Comparison of ENCODE assay signal across 26 cellular contexts in the genomic region with DNA sequence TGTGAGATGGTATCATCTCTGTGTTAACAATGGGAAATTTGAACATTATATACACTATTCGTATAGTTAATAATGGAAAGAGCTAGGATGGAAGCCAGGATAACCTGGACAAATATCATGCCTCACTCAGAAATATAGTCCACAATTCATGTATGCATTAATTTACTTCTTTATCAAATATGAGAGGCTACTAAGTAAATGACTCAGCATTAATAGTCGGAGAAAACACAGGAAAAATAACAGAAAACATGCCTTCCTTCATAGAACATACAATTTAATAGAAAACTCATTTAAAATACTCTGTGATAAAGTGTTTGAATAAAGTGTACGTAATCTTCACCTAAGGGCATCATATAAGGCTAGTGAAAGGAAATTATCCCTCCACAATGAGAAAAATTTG.
DNase-seq lines count a peak whose midpoint lies in the region; ATAC-seq, FAIRE-seq and TF ChIP-seq lines count a peak whose summit lies in the region.
"Had no signal": no experiment of that assay in that cellular context is flagged by ENCODE, and none has a peak within 500 bp of the region (broad histone marks: within the 10 kb centered on the region; RNA-seq: fewer than 3 reads in every experiment).

No MANE protein-coding gene starts in this region.

- no peaks in the 10 kb centered on the region for H3K9me2 ChIP-seq in Karpas-422 (replicated peaks; ENCODE audit: insufficient read depth, low read length)

- peak overlapping the region; percentile 10 for H3K27ac Mint-ChIP-seq in activated naive CD4-positive, alpha-beta T cell treated with anti-CD3 and anti-CD28 coated beads, Interleukin-2, amount 50 U/mL, for 24 hours
- no peak overlapping the region for H3K27ac Mint-ChIP-seq in activated naive CD4-positive, alpha-beta T cell treated with anti-CD3 and anti-CD28 coated beads for 36 hours
- H3K27ac Mint-ChIP-seq: CD14-positive monocyte; CD4-positive, alpha-beta memory T cell; CD4-positive, CD25-positive, alpha-beta regulatory T cell; CD8-positive, alpha-beta memory T cell had no signal

- no peak overlapping the region for H3K9ac ChIP-seq in Karpas-422 (ENCODE audit: low read length)
- H3K9ac ChIP-seq: BLaER1 had no signal

- no peak for DNase-seq in activated naive CD4-positive, alpha-beta T cell treated with anti-CD3 and anti-CD28 coated beads for 36 hours
- no peak for DNase-seq in A549 (ENCODE audit: low read depth in 1 of 2, low spot score in 1 of 2)
- no peak for DNase-seq in Karpas-422
- DNase-seq in SKM-1 (lab: John Stamatoyannopoulos, UW; ENCODE audit: unreplicated experiment), result no peak
- DNase-seq: ACHN; BE2C; C1 segment of cervical spinal cord; CD4-positive, alpha-beta memory T cell; CD4-positive, CD25-positive, alpha-beta regulatory T cell; CD8-positive, alpha-beta memory T cell; COR-L47; DMS 273 treated with DMSO at 0.1 percent for 48 hours; DMS153; DMS53; DMS79; DND-41; EL; GDM1 had no signal

- no peaks in the 10 kb centered on the region for H3K4me1 ChIP-seq in A549
- no peaks in the 10 kb centered on the region for H3K4me1 ChIP-seq in Karpas-422 (ENCODE audit: low read length)
- H3K4me1 ChIP-seq: BE2C, BLaER1 had no signal

- H3K4me2 ChIP-seq in A549 (no peak overlapping the region), Karpas-422 (ENCODE audit: low read depth, low read length, poor library complexity, severe bottlenecking) (no peak overlapping the region)
- H3K4me2 ChIP-seq: BLaER1 had no signal

- CTCF ChIA-PET in activated naive CD4-positive, alpha-beta T cell treated with anti-CD3 and anti-CD28 coated beads for 36 hours (lab: Charles Lee), result no interaction called here
- CTCF ChIA-PET in A549 (lab: Yijun Ruan, JAX), result no interaction called here

- H2AFZ ChIP-seq in Karpas-422 (ENCODE audit: low read length), result 0 out of 2 replicates have a peak overlapping the region, but pooled peaks have one; percentile 43

- H3K27ac ChIP-seq in A549 (no peak overlapping the region), Karpas-422 (ENCODE audit: low read length) (no peak overlapping the region)
- H3K27ac ChIP-seq: 22Rv1, BLaER1 had no signal

- intact Hi-C loops in activated naive CD4-positive, alpha-beta T cell treated with anti-CD3 and anti-CD28 coated beads for 36 hours (cut with micrococcal nuclease), result no loop called here

- FAIRE-seq in A549 (lab: Jason Lieb, UNC), result no peak
- FAIRE-seq: GM12878, GM12892, GM18507 had no signal

- H4K20me1 ChIP-seq in Karpas-422 (ENCODE audit: insufficient read depth, low read depth, low read length), result no peaks in the 10 kb centered on the region
- H4K20me1 ChIP-seq: BLaER1 had no signal

- ATAC-seq in A549, result no peak
- ATAC-seq in GM21360 (IDR thresholded peaks at IDR 0.05; ENCODE audit: unreplicated experiment), result no peak
- ATAC-seq: GM12878 had no signal

- TF ChIP-seq CTCF in A549 (IDR thresholded peaks at IDR 0.05), result no peak

- H3K36me3 Mint-ChIP-seq in activated naive CD4-positive, alpha-beta T cell treated with anti-CD3 and anti-CD28 coated beads, Interleukin-2, amount 50 U/mL, for 24 hours, result no peaks in the 10 kb centered on the region
- H3K36me3 Mint-ChIP-seq in activated naive CD4-positive, alpha-beta T cell treated with anti-CD3 and anti-CD28 coated beads for 36 hours (ENCODE audit: low read depth), result no peaks in the 10 kb centered on the region
- H3K36me3 Mint-ChIP-seq: CD14-positive monocyte; CD4-positive, alpha-beta memory T cell; CD4-positive, CD25-positive, alpha-beta regulatory T cell; CD8-positive, alpha-beta memory T cell had no signal

- no peak overlapping the region for H3K4me3 Mint-ChIP-seq in activated naive CD4-positive, alpha-beta T cell treated with anti-CD3 and anti-CD28 coated beads, Interleukin-2, amount 50 U/mL, for 24 hours
- H3K4me3 Mint-ChIP-seq in activated naive CD4-positive, alpha-beta T cell treated with anti-CD3 and anti-CD28 coated beads for 36 hours, result no peak overlapping the region
- H3K4me3 Mint-ChIP-seq: CD14-positive monocyte; CD4-positive, alpha-beta memory T cell; CD8-positive, alpha-beta memory T cell had no signal

- no peaks in the 10 kb centered on the region for H3K79me2 ChIP-seq in Karpas-422 (ENCODE audit: low read length)

- H3K4me3 ChIP-seq in A549, result no peak overlapping the region
- no peak overlapping the region; the same call in 1 of the 2 replicates for H3K4me3 ChIP-seq in Karpas-422 (ENCODE audit: low read length)
- H3K4me3 ChIP-seq: BLaER1, GM12878 had no signal

- POLR2A ChIA-PET in A549 (lab: Yijun Ruan, JAX), result no interaction called here

- H3K27me3 Mint-ChIP-seq in activated naive CD4-positive, alpha-beta T cell treated with anti-CD3 and anti-CD28 coated beads, Interleukin-2, amount 50 U/mL, for 24 hours, result no peaks in the 10 kb centered on the region
- no peaks in the 10 kb centered on the region for H3K27me3 Mint-ChIP-seq in activated naive CD4-positive, alpha-beta T cell treated with anti-CD3 and anti-CD28 coated beads for 36 hours (ENCODE audit: low read depth)
- H3K27me3 Mint-ChIP-seq: CD4-positive, alpha-beta memory T cell; CD4-positive, CD25-positive, alpha-beta regulatory T cell; CD8-positive, alpha-beta memory T cell had no signal

- H3K36me3 ChIP-seq in Karpas-422 (ENCODE audit: insufficient read depth, low read length), result no peaks in the 10 kb centered on the region
- H3K36me3 ChIP-seq: BE2C, BLaER1 had no signal

- no peak for TF ChIP-seq EP300 in A549 (IDR thresholded peaks at IDR 0.05)

- H3K27me3 ChIP-seq in Karpas-422 (ENCODE audit: low read length), result no peaks in the 10 kb centered on the region
- H3K27me3 ChIP-seq: BE2C, BLaER1 had no signal

- TF ChIP-seq RAD21 in A549 (conservative IDR thresholded peaks at IDR 0.05 in 1 of 2, IDR thresholded peaks at IDR 0.05 in 1 of 2), result no peak

- no peaks in the 10 kb centered on the region for H3K4me1 Mint-ChIP-seq in activated naive CD4-positive, alpha-beta T cell treated with anti-CD3 and anti-CD28 coated beads, Interleukin-2, amount 50 U/mL, for 24 hours
- H3K4me1 Mint-ChIP-seq in activated naive CD4-positive, alpha-beta T cell treated with anti-CD3 and anti-CD28 coated beads for 36 hours (ENCODE audit: low read depth), result no peaks in the 10 kb centered on the region
- H3K4me1 Mint-ChIP-seq: CD14-positive monocyte; CD4-positive, alpha-beta memory T cell; CD4-positive, CD25-positive, alpha-beta regulatory T cell; CD8-positive, alpha-beta memory T cell had no signal

- H3K9me3 ChIP-seq in A549, result no peaks in the 10 kb centered on the region
- peaks cover 8% of the 10 kb centered on the region for H3K9me3 ChIP-seq in Karpas-422 (ENCODE audit: low read length)
- H3K9me3 ChIP-seq: BE2C, BLaER1 had no signal

- TF ChIP-seq POLR2A in A549 (IDR thresholded peaks at IDR 0.05; ENCODE audit: low read length), result no peak

- no peaks in the 10 kb centered on the region for H3K9me3 Mint-ChIP-seq in activated naive CD4-positive, alpha-beta T cell treated with anti-CD3 and anti-CD28 coated beads, Interleukin-2, amount 50 U/mL, for 24 hours
- no peaks in the 10 kb centered on the region for H3K9me3 Mint-ChIP-seq in activated naive CD4-positive, alpha-beta T cell treated with anti-CD3 and anti-CD28 coated beads for 36 hours

- 49% methylated on average over 3 of the region's 3 CpGs for WGBS in A549 (ENCODE audit: missing lambda C conversion rate)

TF ChIP-seq in A549, 52 proteins besides CTCF, POLR2A, EP300 and RAD21:
- TF ChIP-seq RNF2 (IDR thresholded peaks at IDR 0.05; ENCODE audit: borderline replicate concordance, low read depth), result no peak
- no peak for TF ChIP-seq BHLHE40 (IDR thresholded peaks at IDR 0.05; ENCODE audit: low read depth, low read length)
- TF ChIP-seq EHMT2 (IDR thresholded peaks at IDR 0.05; ENCODE audit: low read depth), result no peak
- TF ChIP-seq MAFK (IDR thresholded peaks at IDR 0.05; ENCODE audit: partially characterized antibody), result peak; percentile 56
- TF ChIP-seq GATA3 (IDR thresholded peaks at IDR 0.05; ENCODE audit: borderline replicate concordance), result no peak
